Comparison of ENCODE assay signal across 17 cellular contexts in genomic region chr13:33367186-33367895, GRCh38.
DNase-seq lines count a peak whose midpoint lies in the region; ATAC-seq and TF ChIP-seq lines count a peak whose summit lies in the region.
"Had no signal": no experiment of that assay in that cellular context is flagged by ENCODE, and none has a peak within 500 bp of the region (broad histone marks: within the 10 kb centered on the region; RNA-seq: fewer than 3 reads in every experiment).

No MANE protein-coding gene starts in this region.

- no peaks in the 10 kb centered on the region for H4K20me1 ChIP-seq in BLaER1 treated with 17β-estradiol and CSF1 and Interleukin-3, amounts not matched to agents 10 nM and 100 nM

- no peak for TF ChIP-seq CTCF in parathyroid adenoma (IDR thresholded peaks at IDR 0.05)

- peak; percentile 37 for DNase-seq in NCI-H82 treated with DMSO at 0.1 percent for 48 hours (lab: John Stamatoyannopoulos, UW; ENCODE audit: unreplicated experiment)
- DNase-seq in activated CD4-positive, alpha-beta T cell treated with anti-CD3 and anti-CD28 coated beads for 36 hours: no peak
- DNase-seq: ACHN; Calu3; CD4-positive, alpha-beta memory T cell; DMS53; NCI-H1417; NCI-H1930; NCI-H446 treated with DMSO at 0.1 percent for 48 hours had no signal

- CTCF ChIA-PET in activated CD4-positive, alpha-beta T cell treated with anti-CD3 and anti-CD28 coated beads for 36 hours (lab: Charles Lee): no interaction called here

- H3K27ac Mint-ChIP-seq in activated CD4-positive, alpha-beta T cell treated with anti-CD3 and anti-CD28 coated beads for 36 hours: no peak overlapping the region
- H3K27ac Mint-ChIP-seq: CD4-positive, alpha-beta memory T cell had no signal

- H3K79me2 ChIP-seq in parathyroid adenoma: no peaks in the 10 kb centered on the region

- H3K9me3 Mint-ChIP-seq in activated CD4-positive, alpha-beta T cell treated with anti-CD3 and anti-CD28 coated beads for 36 hours (ENCODE audit: low read depth): no peaks in the 10 kb centered on the region
- H3K9me3 Mint-ChIP-seq: CD4-positive, alpha-beta memory T cell had no signal

- intact Hi-C loops in activated CD4-positive, alpha-beta T cell treated with anti-CD3 and anti-CD28 coated beads for 36 hours (cut with DNase I, micrococcal nuclease): loop anchor here in 1 of 2 experiments (10.0 kb wide), 1 partner anchor 357 kb away; no protein-coding TSS in a partner anchor

- peaks cover 6% of the 10 kb centered on the region for H3K4me1 Mint-ChIP-seq in activated CD4-positive, alpha-beta T cell treated with anti-CD3 and anti-CD28 coated beads for 36 hours

- POLR2A ChIA-PET in activated CD4-positive, alpha-beta T cell treated with anti-CD3 and anti-CD28 coated beads for 36 hours (lab: Charles Lee): interaction anchor here (0.6 kb wide), 1 partner anchor 452 kb away, joined by 4 read pairs; no protein-coding TSS in a partner anchor

- H3K9ac ChIP-seq in BLaER1 treated with 17β-estradiol and CSF1 and Interleukin-3, amounts not matched to agents 10 nM and 100 nM: no peak overlapping the region; a peak in 1 of 22 replicates
- H3K9ac ChIP-seq in endocrine pancreas (ENCODE audit: control insufficient read depth, insufficient read depth, low read length) (no peak overlapping the region), parathyroid adenoma (no peak overlapping the region)

- no peak overlapping the region for H3K4me3 ChIP-seq in BLaER1 treated with 17β-estradiol and CSF1 and Interleukin-3, amounts not matched to agents 10 nM and 100 nM
- H3K4me3 ChIP-seq in endocrine pancreas (ENCODE audit: control insufficient read depth, insufficient read depth, low read length) (peak overlapping the region; percentile 1), parathyroid adenoma (ENCODE audit: low read depth, low read length) (no peak overlapping the region)
- H3K4me3 ChIP-seq: SJSA1 had no signal

- H3K4me3 Mint-ChIP-seq in activated CD4-positive, alpha-beta T cell treated with anti-CD3 and anti-CD28 coated beads for 36 hours: no peak overlapping the region
- H3K4me3 Mint-ChIP-seq: CD4-positive, alpha-beta memory T cell had no signal

- no peaks in the 10 kb centered on the region for H3K36me3 ChIP-seq in BLaER1 treated with 17β-estradiol and CSF1 and Interleukin-3, amounts not matched to agents 10 nM and 100 nM
- H3K36me3 ChIP-seq in endocrine pancreas (ENCODE audit: control insufficient read depth, insufficient read depth, low read length) (no peaks in the 10 kb centered on the region), parathyroid adenoma (ENCODE audit: control insufficient read depth, insufficient read depth, low read length) (no peaks in the 10 kb centered on the region)
- H3K36me3 ChIP-seq: SJSA1 had no signal

- peaks cover 0 to 6% (median 0%) of the 10 kb centered on the region in 11 experiments; a peak in 4 of 22 replicates for H3K9me3 ChIP-seq in BLaER1 treated with 17β-estradiol and CSF1 and Interleukin-3, amounts not matched to agents 10 nM and 100 nM (replicated peaks in 1 of 11)
- no peaks in the 10 kb centered on the region for H3K9me3 ChIP-seq in endocrine pancreas (ENCODE audit: control insufficient read depth, low read length)
- H3K9me3 ChIP-seq in parathyroid adenoma (ENCODE audit: control insufficient read depth, low read length): no peaks in the 10 kb centered on the region
- H3K9me3 ChIP-seq: SJSA1 had no signal

- H3K27me3 ChIP-seq in BLaER1 treated with 17β-estradiol and CSF1 and Interleukin-3, amounts not matched to agents 10 nM and 100 nM: no peaks in the 10 kb centered on the region
- no peaks in the 10 kb centered on the region for H3K27me3 ChIP-seq in endocrine pancreas (ENCODE audit: control insufficient read depth, insufficient read depth, low read length)
- H3K27me3 ChIP-seq in parathyroid adenoma (ENCODE audit: control insufficient read depth, insufficient read depth, low read length): no peaks in the 10 kb centered on the region
- H3K27me3 ChIP-seq: SJSA1 had no signal

- H3K4me1 ChIP-seq in BLaER1 treated with 17β-estradiol and CSF1 and Interleukin-3, amounts not matched to agents 10 nM and 100 nM: peaks cover 21 to 58% (median 39%) of the 10 kb centered on the region in 10 experiments
- H3K4me1 ChIP-seq in endocrine pancreas (ENCODE audit: control insufficient read depth, insufficient read depth, low read length): peaks cover 11% of the 10 kb centered on the region
- H3K4me1 ChIP-seq in parathyroid adenoma: peaks cover 26% of the 10 kb centered on the region
- H3K4me1 ChIP-seq: SJSA1 had no signal

- H3K4me2 ChIP-seq in BLaER1 treated with 17β-estradiol and CSF1 and Interleukin-3, amounts not matched to agents 10 nM and 100 nM: peak overlapping the region; percentile 64 to 81 (median 74)
- peak overlapping the region; percentile 7 for H3K4me2 ChIP-seq in parathyroid adenoma (ENCODE audit: low read length)

- no peaks in the 10 kb centered on the region for H3K36me3 Mint-ChIP-seq in activated CD4-positive, alpha-beta T cell treated with anti-CD3 and anti-CD28 coated beads for 36 hours (ENCODE audit: low read depth)
- H3K36me3 Mint-ChIP-seq: CD4-positive, alpha-beta memory T cell had no signal

- peaks cover 10% of the 10 kb centered on the region for H3K27me3 Mint-ChIP-seq in activated CD4-positive, alpha-beta T cell treated with anti-CD3 and anti-CD28 coated beads for 36 hours

- ATAC-seq in GM21717 (IDR thresholded peaks at IDR 0.05; ENCODE audit: unreplicated experiment) (no peak), HG03159 (IDR thresholded peaks at IDR 0.05; ENCODE audit: unreplicated experiment) (no peak)
- ATAC-seq in activated CD4-positive, alpha-beta T cell treated with anti-CD3 and anti-CD28 coated beads for 36 hours: no peak
- ATAC-seq: HCT116 had no signal

- H2AFZ ChIP-seq in parathyroid adenoma: peak overlapping the region; percentile 75

- peak overlapping the region in 9 of 11 experiments; percentile 33 to 65 (median 43); a peak in 14 of 22 replicates for H3K27ac ChIP-seq in BLaER1 treated with 17β-estradiol and CSF1 and Interleukin-3, amounts not matched to agents 10 nM and 100 nM
- peak overlapping the region; percentile 58 for H3K27ac ChIP-seq in parathyroid adenoma
- H3K27ac ChIP-seq: HL-60, SJSA1 had no signal
